In the genomic region with DNA sequence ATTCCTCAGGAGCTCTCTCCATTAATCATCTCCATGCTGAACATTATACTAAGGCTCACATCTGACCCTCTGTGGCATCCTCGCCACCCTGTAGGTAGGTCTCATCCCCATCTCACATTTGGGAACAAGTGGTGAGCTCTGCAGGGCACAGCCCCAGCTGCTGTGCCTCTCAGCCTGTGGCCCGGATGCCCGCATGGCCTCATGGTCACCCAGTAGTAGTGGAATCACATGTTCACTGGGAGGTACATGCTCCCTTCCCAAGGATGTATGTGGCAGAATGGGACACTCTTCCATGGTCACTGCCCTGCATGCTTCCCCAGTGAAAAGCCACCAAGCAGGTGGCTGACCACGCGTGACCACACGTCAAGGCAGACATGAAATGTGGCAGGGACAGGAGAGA, we compare ENCODE assay signal across 29 cellular contexts. TPM values are rescaled to one million over a fixed set of nuclear protein-coding genes. Genes with fewer than 3 reads are reported as not detected.
DNase-seq lines count a peak whose midpoint lies in the region; ATAC-seq, FAIRE-seq and TF ChIP-seq lines count a peak whose summit lies in the region.
"Had no signal": no experiment of that assay in that cellular context is flagged by ENCODE, and none has a peak within 500 bp of the region (broad histone marks: within the 10 kb centered on the region; RNA-seq: fewer than 3 reads in every experiment).

No MANE protein-coding gene starts in this region.

- TF ChIP-seq CTCF in IMR-90 (conservative IDR thresholded peaks at IDR 0.05; ENCODE audit: low read depth, low read length) (no peak), VCaP (conservative IDR thresholded peaks at IDR 0.05) (no peak), HepG2 (CRISPR knock-in tag; IDR thresholded peaks at IDR 0.05) (no peak), suprapubic skin (IDR thresholded peaks at IDR 0.05) (no peak)

- no peak overlapping the region for H2BK5ac ChIP-seq in IMR-90 (ENCODE audit: low read depth, low read length, poor library complexity, severe bottlenecking)

- dilution Hi-C loops in IMR-90 (cut with HindIII; ENCODE audit: low sequenced_read_pairs, unreplicated experiment) = no loop called here

- H3K9ac ChIP-seq in IMR-90 (ENCODE audit: low read depth, low read length) = no peak overlapping the region
- no peak overlapping the region for H3K9ac ChIP-seq in HepG2 (ENCODE audit: insufficient read depth, low read depth, low read length)

- BruUV-seq in IMR-90 (replicated peaks; lab: Mats Ljungman, UMichigan) (no TSS peak), HepG2 (replicated peaks; lab: Mats Ljungman, UMichigan) (no TSS peak)

- H4K8ac ChIP-seq in IMR-90 (ENCODE audit: low read depth in 2 of 2, low read length in 2 of 2) = no peak overlapping the region

- TF ChIP-seq EP300 in HepG2 (IDR thresholded peaks at IDR 0.05; ENCODE audit: low read depth in 2 of 2, low read length in 2 of 2) (no peak), HepG2 (CRISPR knock-in tag; IDR thresholded peaks at IDR 0.05; ENCODE audit: borderline replicate concordance) (no peak), suprapubic skin (IDR thresholded peaks at IDR 0.05) (no peak)

- DNase-seq in IMR-90 (no peak), HepG2 (ENCODE audit: low spot score) (no peak), suprapubic skin (ENCODE audit: low spot score in 2 of 2) (peak; percentile 46 to 48), hypothalamus (lab: John Stamatoyannopoulos, UW) (no peak), MV-4-11 (lab: John Stamatoyannopoulos, UW) (no peak), amygdala (lab: John Stamatoyannopoulos, UW) (no peak)
- DNase-seq: activated CD8-positive, alpha-beta memory T cell treated with anti-CD3 and anti-CD28 coated beads, Interleukin-2, amount 50 U/mL, for 48 hours; activated CD8-positive, alpha-beta T cell treated with anti-CD3 and anti-CD28 coated beads for 36 hours; caudate nucleus; cortex of kidney; foreskin fibroblast; KBM-7; lower lobe of right lung; NCI-H1417; NCI-H2029 treated with DMSO at 0.1 percent for 48 hours; NCI-H526 treated with DMSO at 0.1 percent for 48 hours; nephron progenitor cell; NK-92 treated with Interleukin-12 subunit alpha and Interleukin-12 subunit beta, amount 100 ng/mL, for 24 hours; SHP77; stimulated activated CD4-positive, alpha-beta T cell treated with anti-CD3 and anti-CD28 coated beads, Interleukin-2, amount 100 ng/mL, for 24 hours; stimulated activated CD8-positive, alpha-beta memory T cell treated with anti-CD3 and anti-CD28 coated beads, Interleukin-4, amount 100 ng/mL, for 48 hours; T-helper 2 cell had no signal

- H3K14ac ChIP-seq in IMR-90 (replicated peaks; ENCODE audit: low read depth, low read length) = no peak overlapping the region

- no peak overlapping the region for H4K5ac ChIP-seq in IMR-90 (ENCODE audit: low read depth, low read length)

- H3K18ac ChIP-seq in IMR-90 (ENCODE audit: low read depth, low read length) = no peak overlapping the region

- no peaks in the 10 kb centered on the region for H3K79me2 ChIP-seq in HepG2 (ENCODE audit: insufficient read depth, low read length)

- intact Hi-C loops in IMR-90 (cut with micrococcal nuclease) (no loop called here), HepG2 (cut with micrococcal nuclease; ENCODE audit: unreplicated experiment) (loop anchor here (5.0 kb wide), 1 partner anchor 38 kb away; a partner anchor contains a TSS)

- no peaks in the 10 kb centered on the region for H3K79me1 ChIP-seq in IMR-90 (ENCODE audit: low read depth in 1 of 2, low read length in 2 of 2)

- H3K56ac ChIP-seq in IMR-90 (ENCODE audit: extremely low read depth, insufficient read depth, low read length) = no peak overlapping the region

- TF ChIP-seq RAD21 in IMR-90 (IDR thresholded peaks at IDR 0.05; ENCODE audit: low read length) = no peak
- no peak for TF ChIP-seq RAD21 in HepG2 (CRISPR knock-in tag; IDR thresholded peaks at IDR 0.05)

- WGBS in IMR-90 (ENCODE audit: extremely low coverage in 2 of 2, insufficient read length in 1 of 2), 2 experiments = 90% methylated on average over 2 of the region's 6 CpGs; no CpG with 5 or more reads in 1 of the 2 experiments
- 86% methylated on average over 6 of the region's 6 CpGs for WGBS in HepG2 (ENCODE audit: low lambda C conversion rate)
- WGBS in suprapubic skin = 89% methylated on average over 6 of the region's 6 CpGs

- ATAC-seq in IMR-90 (ENCODE audit: low read depth) (no peak), HepG2 (no peak)
- ATAC-seq: activated CD8-positive, alpha-beta T cell treated with anti-CD3 and anti-CD28 coated beads for 36 hours; activated naive CD4-positive, alpha-beta T cell treated with anti-CD3 and anti-CD28 coated beads, Interleukin-2, amount 50 U/mL, for 72 hours; esophagus mucosa; GM12878; lower lobe of right lung had no signal

- H3K4me2 ChIP-seq in IMR-90 (ENCODE audit: low read depth, low read length) (no peak overlapping the region), HepG2 (ENCODE audit: low read depth, low read length) (no peak overlapping the region)
- H3K4me2 ChIP-seq: smooth muscle cell had no signal

- H3K9me1 ChIP-seq in IMR-90 (ENCODE audit: insufficient read depth, low read length) = 0 out of 2 replicates have a peak, but pooled peaks cover 3% of the 10 kb centered on the region

- H2AK5ac ChIP-seq in IMR-90 (ENCODE audit: low read depth, low read length) = no peak overlapping the region

- H4K20me1 ChIP-seq in IMR-90 (ENCODE audit: insufficient read depth, low read length) (no peaks in the 10 kb centered on the region), HepG2 (ENCODE audit: insufficient read depth, low read length) (no peaks in the 10 kb centered on the region)

- no peak overlapping the region for H4K91ac ChIP-seq in IMR-90 (ENCODE audit: insufficient read depth, low read depth, low read length)

- H3K36me3 ChIP-seq in IMR-90 (ENCODE audit: control insufficient read depth, insufficient read depth, low read length) = no peaks in the 10 kb centered on the region
- no peaks in the 10 kb centered on the region for H3K36me3 ChIP-seq in HepG2 (replicated peaks in 1 of 2; ENCODE audit: control insufficient read depth in 1 of 2, insufficient read depth in 2 of 2, low read length in 2 of 2)
- peaks cover 36% of the 10 kb centered on the region for H3K36me3 ChIP-seq in suprapubic skin

- no peak overlapping the region for H3K27ac ChIP-seq in IMR-90 (ENCODE audit: insufficient read depth, low read length)
- H3K27ac ChIP-seq in VCaP = peak overlapping the region; percentile 98
- H3K27ac ChIP-seq in HepG2 (ENCODE audit: extremely low read length, insufficient read depth, low read length) = no peak overlapping the region
- peak overlapping the region; percentile 14 for H3K27ac ChIP-seq in suprapubic skin
- H3K27ac ChIP-seq: ascending aorta, lower lobe of right lung had no signal

- H2BK15ac ChIP-seq in IMR-90 (ENCODE audit: low read depth, low read length) = no peak overlapping the region

- POLR2A ChIA-PET in IMR-90 (lab: Charles Lee; ENCODE audit: unreplicated experiment) (no interaction called here), HepG2 (lab: Yijun Ruan, JAX) (interaction anchor here (1.8 kb wide), 1 partner anchor 14 kb away, joined by 6 read pairs; no protein-coding TSS in a partner anchor)

- H3K4me3 ChIP-seq in IMR-90 (ENCODE audit: insufficient read depth, low read depth, low read length) (no peak overlapping the region), HepG2 (replicated peaks in 1 of 3; ENCODE audit: insufficient read depth in 1 of 3, low read depth in 2 of 3, low read length in 3 of 3) (no peak overlapping the region), suprapubic skin (no peak overlapping the region)
- H3K4me3 ChIP-seq: ascending aorta, GM12878, lower lobe of right lung, smooth muscle cell had no signal

- H3K27me3 ChIP-seq in IMR-90 (ENCODE audit: control insufficient read depth, insufficient read depth, low read length) = peaks cover 3% of the 10 kb centered on the region; the same call in 1 of the 2 replicates
- H3K27me3 ChIP-seq in HepG2 (ENCODE audit: control insufficient read depth in 1 of 2, insufficient read depth in 2 of 2, low read length in 2 of 2) = peaks cover 0 to 2% of the 10 kb centered on the region in 2 experiments; a peak in 1 of 5 replicates
- H3K27me3 ChIP-seq in suprapubic skin = no peaks in the 10 kb centered on the region
- H3K27me3 ChIP-seq: ascending aorta had no signal

- H3K9me3 ChIP-seq in IMR-90 (ENCODE audit: control insufficient read depth, insufficient read depth, low read length) (no peaks in the 10 kb centered on the region), HepG2 (ENCODE audit: low read length) (no peaks in the 10 kb centered on the region), suprapubic skin (no peaks in the 10 kb centered on the region)
- H3K9me3 ChIP-seq: ascending aorta, lower lobe of right lung had no signal

- peaks cover 2% of the 10 kb centered on the region; the same call in 1 of the 2 replicates for H3K4me1 ChIP-seq in IMR-90 (ENCODE audit: control insufficient read depth, insufficient read depth, low read length)
- H3K4me1 ChIP-seq in HepG2 (ENCODE audit: insufficient read depth, low read length) = peaks cover 44% of the 10 kb centered on the region
- peaks cover 66% of the 10 kb centered on the region for H3K4me1 ChIP-seq in suprapubic skin
- H3K4me1 ChIP-seq: ascending aorta had no signal

- H3K23ac ChIP-seq in IMR-90 (ENCODE audit: low read depth, low read length) = no peak overlapping the region

- H2AFZ ChIP-seq in IMR-90 (replicated peaks; ENCODE audit: low read length, poor library complexity) (no peak overlapping the region), HepG2 (ENCODE audit: low read length) (no peak overlapping the region)

- no peak for TF ChIP-seq POLR2A in IMR-90 (IDR thresholded peaks at IDR 0.05; ENCODE audit: low read depth, low read length)
- TF ChIP-seq POLR2A in HepG2 (IDR thresholded peaks at IDR 0.05; ENCODE audit: insufficient read depth in 1 of 2, low read depth in 2 of 2, low read length in 2 of 2) = no peak
- no peak for TF ChIP-seq POLR2A in suprapubic skin (IDR thresholded peaks at IDR 0.05)

- FAIRE-seq in HepG2 (lab: Jason Lieb, UNC) = no peak
- FAIRE-seq: GM12878, HTR-8/SVneo had no signal

- in situ Hi-C loops in IMR-90 (cut with MboI; ENCODE audit: low sequenced_read_pairs) (no loop called here), HepG2 (cut with HindIII; ENCODE audit: extremely low pct_ligation_motif_present, low pct_unique_long_range_greater_than_20kb) (no loop called here)

- CTCF ChIA-PET in IMR-90 (lab: Yijun Ruan, JAX) = no interaction called here
- CTCF ChIA-PET in HepG2 (lab: Yijun Ruan, JAX; ENCODE audit: low intra/inter-chr PET ratio, low total read pairs) = no interaction called here

- peak overlapping the region; percentile 72 for H2AK9ac ChIP-seq in IMR-90 (replicated peaks; ENCODE audit: low read depth, low read length, poor library complexity)

- no peak overlapping the region for H2BK20ac ChIP-seq in IMR-90 (ENCODE audit: low read depth, low read length)

- H2BK120ac ChIP-seq in IMR-90 (ENCODE audit: low read depth, low read length) = no peak overlapping the region

- no peak overlapping the region for H3K4ac ChIP-seq in IMR-90 (ENCODE audit: low read depth, low read length)

RNA-seq across cellular contexts. Expression of a gene that starts 26.3 kb away (rescaled TPM):
- total RNA-seq in IMR-90 (2012; rRNA removed) (67.2 TPM in 2 replicates), HepG2 (2016; rRNA removed; fragmentation: Illumina TruSeq; extraction: Trizol) (96.9 and 214 TPM in 2 replicates), suprapubic skin (10 to 100 TPM; 61.8 to 89.3 (median 69.9) TPM)
- polyA plus RNA-seq in IMR-90 (2012; rRNA removed) (86.4 and 88.8 TPM in 2 replicates), HepG2 (2011; rRNA removed) (168 and 177 TPM in 2 replicates)
- 61.5 and 74.8 TPM in 2 replicates for polyA plus RNA-seq in IMR-90 (2012; cell fraction: cytosol; rRNA removed)
- 24.2 and 39.6 TPM in 2 replicates for polyA plus RNA-seq in IMR-90 (2012; cell fraction: nucleus; rRNA removed; ENCODE audit: low replicate concordance)
- 20.1 and 22.7 TPM in 2 replicates for total RNA-seq in HepG2 (2016; cell fraction: cytosol; rRNA removed; fragmentation: Illumina TruSeq; extraction: Trizol; ENCODE audit: low read depth)
- total RNA-seq in HepG2 (2016; cell fraction: insoluble cytoplasmic fraction; rRNA removed; fragmentation: Illumina TruSeq; extraction: Trizol) = 98.2 and 226 TPM in 2 replicates
- 41.7 and 44.7 TPM in 2 replicates for total RNA-seq in HepG2 (2016; cell fraction: membrane; rRNA removed; fragmentation: Illumina TruSeq; extraction: Trizol)
- 175 and 197 TPM in 2 replicates for total RNA-seq in HepG2 (2016; cell fraction: nucleus; rRNA removed; fragmentation: Illumina TruSeq; extraction: Trizol)
- 161 and 178 TPM in 2 replicates for polyA plus RNA-seq in HepG2 (2011; cell fraction: cytosol; rRNA removed)
- 60.9 and 87.7 TPM in 2 replicates for polyA plus RNA-seq in HepG2 (2011; cell fraction: nucleus; rRNA removed)
- 152 and 183 TPM in 2 replicates for polyA plus RNA-seq in HepG2 (2012)
- polyA plus RNA-seq in HepG2 (2016; cell fraction: cytosol; fragmentation: Illumina TruSeq; extraction: Trizol; ENCODE audit: low read depth) = 19.3 and 19.6 TPM in 2 replicates
- polyA plus RNA-seq in HepG2 (2016; cell fraction: insoluble cytoplasmic fraction; fragmentation: Illumina TruSeq; extraction: Trizol; ENCODE audit: low read depth) = 91.9 and 93.0 TPM in 2 replicates
- 31.8 and 32.4 TPM in 2 replicates for polyA plus RNA-seq in HepG2 (2016; cell fraction: membrane; fragmentation: Illumina TruSeq; extraction: Trizol; ENCODE audit: low read depth)
- 261 and 268 TPM in 2 replicates for polyA plus RNA-seq in HepG2 (2016; cell fraction: nucleus; fragmentation: Illumina TruSeq; extraction: Trizol; ENCODE audit: insufficient read depth, low read depth)
- polyA minus RNA-seq in HepG2 (2011; rRNA and poly(A)+ RNA removed; ENCODE audit: low replicate concordance) = 27.2 and 96.2 TPM in 2 replicates
- polyA minus RNA-seq in HepG2 (2011; cell fraction: cytosol; rRNA and poly(A)+ RNA removed) = 41.4 and 51.0 TPM in 2 replicates
- 33.6 and 47.4 TPM in 2 replicates for polyA minus RNA-seq in HepG2 (2011; cell fraction: nucleus; rRNA and poly(A)+ RNA removed)

RNA-seq across cellular contexts. Expression of a gene that starts 39.1 kb away (rescaled TPM):
- total RNA-seq in IMR-90 (2012; rRNA removed) (0.56 and 0.72 TPM in 2 replicates), HepG2 (2016; rRNA removed; fragmentation: Illumina TruSeq; extraction: Trizol) (38.2 and 41.6 TPM in 2 replicates), suprapubic skin (10 to 100 TPM; 29.0 to 80.0 (median 47.6) TPM)
- polyA plus RNA-seq in IMR-90 (2012; rRNA removed) (1.0 and 1.2 TPM in 2 replicates), HepG2 (2011; rRNA removed) (15.2 and 23.3 TPM in 2 replicates)
- 0.81 and 1.0 TPM in 2 replicates for polyA plus RNA-seq in IMR-90 (2012; cell fraction: cytosol; rRNA removed)
- polyA plus RNA-seq in IMR-90 (2012; cell fraction: nucleus; rRNA removed; ENCODE audit: low replicate concordance) = 3.1 and 4.1 TPM in 2 replicates
- 8.4 and 9.3 TPM in 2 replicates for total RNA-seq in HepG2 (2016; cell fraction: cytosol; rRNA removed; fragmentation: Illumina TruSeq; extraction: Trizol; ENCODE audit: low read depth)
- total RNA-seq in HepG2 (2016; cell fraction: insoluble cytoplasmic fraction; rRNA removed; fragmentation: Illumina TruSeq; extraction: Trizol) = 34.8 and 43.4 TPM in 2 replicates
- total RNA-seq in HepG2 (2016; cell fraction: membrane; rRNA removed; fragmentation: Illumina TruSeq; extraction: Trizol) = 13.0 and 13.5 TPM in 2 replicates
- total RNA-seq in HepG2 (2016; cell fraction: nucleus; rRNA removed; fragmentation: Illumina TruSeq; extraction: Trizol) = 42.3 and 48.2 TPM in 2 replicates
- 16.5 and 17.1 TPM in 2 replicates for polyA plus RNA-seq in HepG2 (2011; cell fraction: cytosol; rRNA removed)
- polyA plus RNA-seq in HepG2 (2011; cell fraction: nucleus; rRNA removed) = 43.9 and 56.8 TPM in 2 replicates
- polyA plus RNA-seq in HepG2 (2012) = 4.3 and 9.3 TPM in 2 replicates
- 3.2 and 3.4 TPM in 2 replicates for polyA plus RNA-seq in HepG2 (2016; cell fraction: cytosol; fragmentation: Illumina TruSeq; extraction: Trizol; ENCODE audit: low read depth)
- 47.8 and 50.2 TPM in 2 replicates for polyA plus RNA-seq in HepG2 (2016; cell fraction: insoluble cytoplasmic fraction; fragmentation: Illumina TruSeq; extraction: Trizol; ENCODE audit: low read depth)
- polyA plus RNA-seq in HepG2 (2016; cell fraction: membrane; fragmentation: Illumina TruSeq; extraction: Trizol; ENCODE audit: low read depth) = 9.9 TPM in 2 replicates
- 98.7 and 99.6 TPM in 2 replicates for polyA plus RNA-seq in HepG2 (2016; cell fraction: nucleus; fragmentation: Illumina TruSeq; extraction: Trizol; ENCODE audit: insufficient read depth, low read depth)
- polyA minus RNA-seq in HepG2 (2011; rRNA and poly(A)+ RNA removed; ENCODE audit: low replicate concordance) = 0.07 and 45.1 TPM in 2 replicates
- 11.7 and 16.0 TPM in 2 replicates for polyA minus RNA-seq in HepG2 (2011; cell fraction: cytosol; rRNA and poly(A)+ RNA removed)
- 13.9 and 19.8 TPM in 2 replicates for polyA minus RNA-seq in HepG2 (2011; cell fraction: nucleus; rRNA and poly(A)+ RNA removed)

Comparison
In these comparisons a context has a peak if more than half of its experiments do, and no peak if none do; other contexts are left out.
1. DNase-seq: peak in suprapubic skin (2 of 2); none in IMR-90 (single experiment), HepG2 (single experiment), hypothalamus (0 of 51), MV-4-11 (single experiment) and amygdala (0 of 56).
2. H3K27ac ChIP-seq: peak in VCaP (single experiment) and suprapubic skin (single experiment); none in IMR-90 (single experiment) and HepG2 (single experiment).